In genomic region chr19:52270266-52270885, GRCh38 we compare ENCODE assay signal across 8 cellular contexts. TPM values are rescaled to one million over a fixed set of nuclear protein-coding genes. Genes with fewer than 3 reads are reported as not detected.
DNase-seq lines count a peak whose midpoint lies in the region; ATAC-seq and TF ChIP-seq lines count a peak whose summit lies in the region.

No MANE protein-coding gene starts in this region.

- H3K4me3 ChIP-seq in BJ (ENCODE audit: low read depth, low read length) (peak overlapping the region; percentile 99), muscle layer of duodenum (ENCODE audit: low read depth in 1 of 2, low read length in 2 of 2) (peak overlapping the region; percentile 96 to 98)

- H3K4me1 ChIP-seq in muscle layer of duodenum (ENCODE audit: control insufficient read depth in 1 of 2, insufficient read depth in 2 of 2, low read length in 2 of 2) = peaks cover 0 to 25% of the 10 kb centered on the region in 2 donors

- H3K36me3 Mint-ChIP-seq in effector memory CD8-positive, alpha-beta T cell (ENCODE audit: insufficient read depth) = peaks cover 16% of the 10 kb centered on the region

- H3K9me3 ChIP-seq in muscle layer of duodenum (ENCODE audit: control insufficient read depth in 1 of 2, low read length in 2 of 2) = no peaks in the 10 kb centered on the region

- DNase-seq in BJ (ENCODE audit: low read depth) (peak; percentile 1), SK-N-DZ (ENCODE audit: low spot score) (peak; percentile 2), GOT3 (lab: John Stamatoyannopoulos, UW) (no peak)
- no peak for DNase-seq in effector memory CD8-positive, alpha-beta T cell

- ATAC-seq in GM21423 (IDR thresholded peaks at IDR 0.05; ENCODE audit: unreplicated experiment) (peak; percentile 11), GM21529 (IDR thresholded peaks at IDR 0.05; ENCODE audit: unreplicated experiment) (no peak), GM18909 (IDR thresholded peaks at IDR 0.05; ENCODE audit: poor library complexity, unreplicated experiment) (no peak)
- no peak for ATAC-seq in effector memory CD8-positive, alpha-beta T cell (replicated peaks)

- H3K9me3 Mint-ChIP-seq in effector memory CD8-positive, alpha-beta T cell = no peaks in the 10 kb centered on the region

- H3K4me3 Mint-ChIP-seq in effector memory CD8-positive, alpha-beta T cell = peak overlapping the region; percentile 85 to 95

- H3K27me3 Mint-ChIP-seq in effector memory CD8-positive, alpha-beta T cell = no peaks in the 10 kb centered on the region

- POLR2A ChIA-PET in BJ (lab: Charles Lee) = no interaction called here

- H3K4me1 Mint-ChIP-seq in effector memory CD8-positive, alpha-beta T cell (ENCODE audit: low read depth in 2 of 2) = peaks cover 32 to 44% of the 10 kb centered on the region in 2 donors

- no peak for TF ChIP-seq CTCF in BJ (IDR thresholded peaks at IDR 0.05; ENCODE audit: insufficient read depth, low read depth, low read length)

- H3K27me3 ChIP-seq in BJ (ENCODE audit: control insufficient read depth, insufficient read depth, low read length) (no peaks in the 10 kb centered on the region), muscle layer of duodenum (ENCODE audit: low read depth, low read length) (no peaks in the 10 kb centered on the region)

- H3K27ac ChIP-seq in muscle layer of duodenum (ENCODE audit: low read length) = peak overlapping the region; percentile 97

- H3K36me3 ChIP-seq in BJ (ENCODE audit: control insufficient read depth, insufficient read depth, low read length) (peaks cover 6% of the 10 kb centered on the region), muscle layer of duodenum (ENCODE audit: control insufficient read depth in 1 of 2, insufficient read depth in 2 of 2, low read length in 2 of 2) (peaks cover 0 to 13% of the 10 kb centered on the region in 2 donors)

- H3K27ac Mint-ChIP-seq in effector memory CD8-positive, alpha-beta T cell = peak overlapping the region; percentile 88 to 95

- CTCF ChIA-PET in BJ (lab: Yijun Ruan, JAX) = interaction anchor here (0.6 to 1.0 kb wide), 2 partner anchors 9 to 176 kb away, joined by 3 read pairs; no protein-coding TSS in a partner anchor

RNA-seq across cellular contexts. Expression of gene ZNF766, which starts 1.0 kb away (rescaled TPM):
- 4.2 and 7.9 TPM in 2 replicates for polyA plus RNA-seq in BJ (2011; rRNA removed)
- polyA minus RNA-seq in BJ (2011; rRNA and poly(A)+ RNA removed) = 5.4 and 6.2 TPM in 2 replicates
- polyA plus RNA-seq in SK-N-DZ (2014; cell fraction: cytosol; rRNA removed) = 7.4 and 9.8 TPM in 2 replicates
- 2.8 and 3.8 TPM in 2 replicates for polyA plus RNA-seq in SK-N-DZ (2014; cell fraction: nucleus; rRNA removed)

RNA-seq across cellular contexts. Expression of gene ZNF480, which starts 26.6 kb away (rescaled TPM):
- polyA plus RNA-seq in BJ (2011; rRNA removed) = 2.1 and 4.8 TPM in 2 replicates
- 2.8 and 3.4 TPM in 2 replicates for polyA minus RNA-seq in BJ (2011; rRNA and poly(A)+ RNA removed)
- polyA plus RNA-seq in SK-N-DZ (2014; cell fraction: cytosol; rRNA removed) = 4.2 and 4.5 TPM in 2 replicates
- polyA plus RNA-seq in SK-N-DZ (2014; cell fraction: nucleus; rRNA removed) = 2.9 and 4.6 TPM in 2 replicates

Comparison
In these comparisons a context has a peak if more than half of its experiments do, and no peak if none do; other contexts are left out.
1. DNase-seq: peak in BJ (single experiment) and SK-N-DZ (single experiment); none in effector memory CD8-positive, alpha-beta T cell (0 of 3) and GOT3 (single experiment).